ENCODE assay signal across 8 cellular contexts in genomic region chr15:98853593-98854420, GRCh38.
A peak's percentile ranks its signal among the peaks of the same experiment; 100 is the strongest.
DNase-seq lines count a peak whose midpoint lies in the region; ATAC-seq and TF ChIP-seq lines count a peak whose summit lies in the region.

No MANE protein-coding gene starts in this region.

- H3K36me3 Mint-ChIP-seq in activated T-cell treated with anti-CD3 and anti-CD28 coated beads, Interleukin-2, amount 50 U/mL, for 4 hours (ENCODE audit: insufficient read depth) = no peaks in the 10 kb centered on the region

- peak overlapping the region; percentile 63 to 76 for H3K4me3 ChIP-seq in tibial artery

- H3K27me3 ChIP-seq in layer of hippocampus (ENCODE audit: control insufficient read depth, insufficient read depth, low read length) = no peaks in the 10 kb centered on the region
- H3K27me3 ChIP-seq in tibial artery = no peaks in the 10 kb centered on the region

- no peak for ATAC-seq in activated T-cell treated with anti-CD3 and anti-CD28 coated beads, Interleukin-2, amount 50 U/mL, for 4 hours
- no peak for ATAC-seq in GM21723 (IDR thresholded peaks at IDR 0.05; ENCODE audit: unreplicated experiment)

- H3K4me1 ChIP-seq in tibial artery = peaks cover 7 to 86% (median 68%) of the 10 kb centered on the region in 4 donors

- intact Hi-C loops in tibial artery (cut with DNase I; ENCODE audit: low total_unique reads) = no loop called here

- no peaks in the 10 kb centered on the region for H3K27me3 Mint-ChIP-seq in activated T-cell treated with anti-CD3 and anti-CD28 coated beads, Interleukin-2, amount 50 U/mL, for 4 hours (ENCODE audit: low read depth)

- peak overlapping the region; percentile 94 for H3K4me3 Mint-ChIP-seq in activated T-cell treated with anti-CD3 and anti-CD28 coated beads, Interleukin-2, amount 50 U/mL, for 4 hours

- H3K9me3 ChIP-seq in tibial artery = no peaks in the 10 kb centered on the region

- no peak for DNase-seq in activated T-cell treated with anti-CD3 and anti-CD28 coated beads, Interleukin-2, amount 50 U/mL, for 4 hours
- DNase-seq in activated T-cell treated with anti-CD3 and anti-CD28 coated beads for 4 hours = no peak
- DNase-seq in amniotic epithelial cell (ENCODE audit: low read depth) = peak; percentile 41
- DNase-seq in tibial artery = no peak
- DNase-seq in NCI-H1092 treated with DMSO at 0.1 percent for 48 hours (lab: John Stamatoyannopoulos, UW) = no peak
- DNase-seq in RKO (ENCODE audit: low spot score) = no peak

- H3K9me3 Mint-ChIP-seq in activated T-cell treated with anti-CD3 and anti-CD28 coated beads, Interleukin-2, amount 50 U/mL, for 4 hours = no peaks in the 10 kb centered on the region

- H3K36me3 ChIP-seq in tibial artery = no peaks in the 10 kb centered on the region

- H3K27ac ChIP-seq in layer of hippocampus (ENCODE audit: low read depth, low read length) (peak overlapping the region; percentile 98), tibial artery (peak overlapping the region; percentile 89 to 92)

- TF ChIP-seq CTCF in tibial artery (IDR thresholded peaks at IDR 0.05) = no peak

- H3K4me1 Mint-ChIP-seq in activated T-cell treated with anti-CD3 and anti-CD28 coated beads, Interleukin-2, amount 50 U/mL, for 4 hours (ENCODE audit: low read depth) = peaks cover 56% of the 10 kb centered on the region
